In the genomic region with DNA sequence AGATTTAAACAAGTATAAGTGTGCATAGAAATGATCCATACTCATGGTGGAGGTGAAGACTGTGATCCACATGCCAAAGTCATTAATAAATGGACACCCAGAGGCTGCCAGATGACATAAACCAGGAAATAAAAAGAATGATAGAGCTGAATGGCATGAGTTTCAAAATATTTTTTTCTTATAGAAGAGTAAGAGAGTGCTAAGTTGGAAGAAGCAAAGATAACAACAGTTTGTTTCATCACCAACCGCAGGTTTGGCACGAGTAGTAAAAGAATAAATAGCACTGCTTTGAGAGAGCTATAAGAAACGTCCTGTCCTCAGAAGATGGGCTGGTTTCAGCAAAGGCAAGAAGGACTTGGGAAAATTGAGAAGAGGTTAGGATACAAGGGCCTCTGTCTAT, we compare ENCODE assay signal across 21 cellular contexts.
DNase-seq lines count a peak whose midpoint lies in the region; ATAC-seq and TF ChIP-seq lines count a peak whose summit lies in the region.
"Had no signal": no experiment of that assay in that cellular context is flagged by ENCODE, and none has a peak within 500 bp of the region (broad histone marks: within the 10 kb centered on the region; RNA-seq: fewer than 3 reads in every experiment).

No MANE protein-coding gene starts in this region.

- H3K27me3 Mint-ChIP-seq in chondrocyte (ENCODE audit: low read depth) = peaks cover 7% of the 10 kb centered on the region
- H3K27me3 Mint-ChIP-seq: IgD-negative memory B cell had no signal

- H3K36me3 ChIP-seq in MG63 = no peaks in the 10 kb centered on the region
- H3K36me3 ChIP-seq: SJSA1, uterus had no signal

- in situ Hi-C loops in Caki2 (cut with HindIII; ENCODE audit: low pct_unique_long_range_greater_than_20kb, low sequenced_read_pairs) (no loop called here), GM13976 (cut with MboI; ENCODE audit: low sequenced_read_pairs, unreplicated experiment) (no loop called here)

- no peak for ATAC-seq in GM18907 (IDR thresholded peaks at IDR 0.05; ENCODE audit: unreplicated experiment)
- ATAC-seq: naive thymus-derived CD8-positive, alpha-beta T cell had no signal

- no peaks in the 10 kb centered on the region for H3K27me3 ChIP-seq in MG63
- H3K27me3 ChIP-seq: SJSA1, uterus had no signal

- TF ChIP-seq CTCF in choroid plexus epithelial cell (conservative IDR thresholded peaks at IDR 0.05; ENCODE audit: low read depth, low read length) (no peak), chondrocyte (IDR thresholded peaks at IDR 0.05) (no peak), GM20000 (IDR thresholded peaks at IDR 0.05; ENCODE audit: extremely low read depth, missing control alignments) (no peak), GM13976 (IDR thresholded peaks at IDR 0.05; ENCODE audit: borderline replicate concordance, control extremely low read depth, extremely low read depth, insufficient read depth, missing control alignments) (no peak)

- no peak overlapping the region for H3K4me3 Mint-ChIP-seq in chondrocyte (ENCODE audit: unreplicated experiment)
- H3K4me3 Mint-ChIP-seq: activated naive CD4-positive, alpha-beta T cell treated with anti-CD3 and anti-CD28 coated beads for 36 hours; IgD-negative memory B cell; naive thymus-derived CD8-positive, alpha-beta T cell had no signal

- peaks cover 3% of the 10 kb centered on the region for H3K36me3 Mint-ChIP-seq in chondrocyte (ENCODE audit: low read depth)
- H3K36me3 Mint-ChIP-seq: IgD-negative memory B cell; naive thymus-derived CD8-positive, alpha-beta T cell had no signal

- no peaks in the 10 kb centered on the region; the same call in 1 of the 2 replicates for H3K9me3 ChIP-seq in MG63
- H3K9me3 ChIP-seq: SJSA1, uterus had no signal

- H3K4me3 ChIP-seq in MG63 (no peak overlapping the region), choroid plexus epithelial cell (ENCODE audit: low read depth, low read length) (no peak overlapping the region)
- H3K4me3 ChIP-seq: lung, SJSA1, uterus had no signal

- peaks cover 4% of the 10 kb centered on the region for H3K9me3 Mint-ChIP-seq in chondrocyte (ENCODE audit: low read depth)
- H3K9me3 Mint-ChIP-seq: activated naive CD4-positive, alpha-beta T cell treated with anti-CD3 and anti-CD28 coated beads for 36 hours had no signal

- DNase-seq in Caki2 (ENCODE audit: low read depth) (peak; percentile 56), MG63 (peak; percentile 61), choroid plexus epithelial cell (ENCODE audit: low read depth) (peak; percentile 62), non-pigmented ciliary epithelial cell (ENCODE audit: low read depth) (peak; percentile 13), chondrocyte (ENCODE audit: low spot score) (no peak), GM20000 (ENCODE audit: low spot score) (no peak), GM13976 (ENCODE audit: low spot score) (no peak)
- DNase-seq: activated CD4-positive, alpha-beta T cell treated with anti-CD3 and anti-CD28 coated beads for 1 hour; activated CD8-positive, alpha-beta memory T cell treated with anti-CD3 and anti-CD28 coated beads, Interleukin-2, amount 50 U/mL, for 48 hours; activated naive CD4-positive, alpha-beta T cell treated with anti-CD3 and anti-CD28 coated beads for 36 hours; DMS 273 treated with DMSO at 0.1 percent for 48 hours; effector memory CD4-positive, alpha-beta T cell; GOT3; naive thymus-derived CD8-positive, alpha-beta T cell; NCI-H1105; T1000; uterus had no signal

- no peak overlapping the region for H3K27ac Mint-ChIP-seq in chondrocyte (ENCODE audit: unreplicated experiment)
- H3K27ac Mint-ChIP-seq: activated naive CD4-positive, alpha-beta T cell treated with anti-CD3 and anti-CD28 coated beads for 36 hours; IgD-negative memory B cell; naive thymus-derived CD8-positive, alpha-beta T cell had no signal

- H3K4me1 Mint-ChIP-seq in chondrocyte (ENCODE audit: low read depth) = peaks cover 12% of the 10 kb centered on the region
- H3K4me1 Mint-ChIP-seq: IgD-negative memory B cell; naive thymus-derived CD8-positive, alpha-beta T cell had no signal

Comparison
In these comparisons a context has a peak if more than half of its experiments do, and no peak if none do; other contexts are left out.
1. DNase-seq: peak in Caki2 (single experiment), MG63 (single experiment), choroid plexus epithelial cell (single experiment) and non-pigmented ciliary epithelial cell (single experiment); none in chondrocyte (single experiment), GM20000 (single experiment) and GM13976 (single experiment).